8 cellular contexts compared by ENCODE assay signal in genomic region chr9:5832543-5833529, GRCh38. TPM values are rescaled to one million over a fixed set of nuclear protein-coding genes. Genes with fewer than 3 reads are reported as not detected.
A peak's percentile ranks its signal among the peaks of the same experiment; 100 is the strongest.
DNase-seq lines count a peak whose midpoint lies in the region; ATAC-seq, FAIRE-seq and TF ChIP-seq lines count a peak whose summit lies in the region.

Gene ERMP1 (minus strand): TSS chr9:5833117. CDS start chr9:5833027, 90 bp downstream.

- CTCF ChIA-PET in endothelial cell of umbilical vein (lab: Charles Lee) = interaction anchor here (0.7 to 5.2 kb wide), 34 partner anchors 8 to 383 kb away, joined by 3 to 45 read pairs (median 5); partner anchors contain the start of gene CD274

- no peaks in the 10 kb centered on the region for H3K79me2 ChIP-seq in endothelial cell of umbilical vein (ENCODE audit: control insufficient read depth, insufficient read depth, low read length)

- H3K27ac ChIP-seq in HUES48 (ENCODE audit: low read depth, low read length) (peak within 1 kb of the TSS; percentile 27), endothelial cell of umbilical vein (ENCODE audit: insufficient read depth, low read depth, low read length) (no peak within 1 kb of the TSS)

- no peaks in the 10 kb centered on the region for H3K9me1 ChIP-seq in endothelial cell of umbilical vein (replicated peaks; ENCODE audit: control insufficient read depth, extremely low read depth, insufficient read depth, low read length)

- intact Hi-C loops in endothelial cell of umbilical vein (cut with micrococcal nuclease) = loop anchor here (1.0 to 5.0 kb wide), 5 partner anchors 11 to 204 kb away; partner anchors contain the start of gene RIC1

- FAIRE-seq in D721Med (lab: Jason Lieb, UNC) (no peak), endothelial cell of umbilical vein (lab: Jason Lieb, UNC) (peak; percentile 81)

- peaks cover 17% of the 10 kb centered on the region; the same call in 1 of the 2 replicates for H3K36me3 ChIP-seq in HUES48 (ENCODE audit: control insufficient read depth, insufficient read depth, low read length)
- H3K36me3 ChIP-seq in endothelial cell of umbilical vein (ENCODE audit: control insufficient read depth in 2 of 2, extremely low read depth in 1 of 2, insufficient read depth in 2 of 2, low read length in 2 of 2) = no peaks in the 10 kb centered on the region

- dilution Hi-C loops in endothelial cell of umbilical vein (cut with MboI; ENCODE audit: extremely low pct_ligation_motif_present, low sequenced_read_pairs) = no loop called here

- H4K20me1 ChIP-seq in endothelial cell of umbilical vein (replicated peaks; ENCODE audit: control insufficient read depth, extremely low read depth, insufficient read depth, low read length) = no peaks in the 10 kb centered on the region

- H3K9ac ChIP-seq in HUES48 (ENCODE audit: low read depth, low read length) (peak within 1 kb of the TSS; percentile 77), endothelial cell of umbilical vein (replicated peaks; ENCODE audit: extremely low read depth, insufficient read depth, low read length) (peak within 1 kb of the TSS; percentile 46)

- H2AFZ ChIP-seq in endothelial cell of umbilical vein (ENCODE audit: low read depth, low read length) = peak within 1 kb of the TSS; percentile 99

- H3K9me3 ChIP-seq in HUES48 (ENCODE audit: control insufficient read depth, insufficient read depth, low read length) (no peaks in the 10 kb centered on the region), endothelial cell of umbilical vein (replicated peaks; ENCODE audit: control insufficient read depth, insufficient read depth, low read length) (no peaks in the 10 kb centered on the region)

- POLR2A ChIA-PET in endothelial cell of umbilical vein (lab: Charles Lee) = interaction anchor here (0.6 to 0.7 kb wide), 2 partner anchors 11 to 865 kb away, joined by 3 to 4 read pairs; no protein-coding TSS in a partner anchor

- peak; percentile 49 for TF ChIP-seq POLR2A in endothelial cell of umbilical vein (IDR thresholded peaks at IDR 0.05; ENCODE audit: low read depth, low read length)

- H3K27me3 ChIP-seq in HUES48 (ENCODE audit: control insufficient read depth, insufficient read depth, low read length) (no peaks in the 10 kb centered on the region), endothelial cell of umbilical vein (ENCODE audit: control insufficient read depth in 2 of 2, insufficient read depth in 2 of 2, low read length in 2 of 2) (no peaks in the 10 kb centered on the region)

- ATAC-seq in GM21423 (IDR thresholded peaks at IDR 0.05; ENCODE audit: unreplicated experiment) = peak; percentile 72

- peaks cover 9% of the 10 kb centered on the region for H3K4me1 ChIP-seq in HUES48 (ENCODE audit: control insufficient read depth, insufficient read depth, low read length)
- peaks cover 5% of the 10 kb centered on the region for H3K4me1 ChIP-seq in endothelial cell of umbilical vein (ENCODE audit: control insufficient read depth, extremely low read depth, insufficient read depth, low read length)

- BruUV-seq in endothelial cell of umbilical vein (replicated peaks; lab: Mats Ljungman, UMichigan) = no TSS peak

- DNase-seq in D721Med (ENCODE audit: insufficient read length, low spot score) (peak; percentile 40), NOMO-1 treated with dmso at 0.1 percent for 144 hours (lab: John Stamatoyannopoulos, UW; ENCODE audit: unreplicated experiment) (peak; percentile 46), endothelial cell of umbilical vein (ENCODE audit: low read depth, low spot score) (peak; percentile 87), middle frontal gyrus (ENCODE audit: extremely low spot score, low spot score) (peak; percentile 85)
- DNase-seq in activated CD8-positive, alpha-beta memory T cell treated with anti-CD3 and anti-CD28 coated beads, Interleukin-2, amount 50 U/mL, for 24 hours (ENCODE audit: extremely low read depth) = peak; percentile 71
- DNase-seq in stimulated activated CD8-positive, alpha-beta memory T cell treated with anti-CD3 and anti-CD28 coated beads, Interleukin-2, amount 100 ng/mL, for 48 hours (ENCODE audit: low read depth in 2 of 2) = peak; percentile 83 to 86

- TF ChIP-seq CTCF in D721Med (IDR thresholded peaks at IDR 0.05; ENCODE audit: insufficient read depth, missing control alignments) (peak; percentile 63), endothelial cell of umbilical vein (IDR thresholded peaks at IDR 0.05; ENCODE audit: extremely low read depth in 1 of 2, insufficient read depth in 1 of 2, low read depth in 1 of 2, low read length in 2 of 2) (peak; percentile 92 to 93)

- H3K4me3 ChIP-seq in HUES48 (ENCODE audit: low read depth, low read length) (peak within 1 kb of the TSS; percentile 88), endothelial cell of umbilical vein (replicated peaks in 1 of 3; ENCODE audit: insufficient read depth in 1 of 3, low read depth in 1 of 3, low read length in 3 of 3) (peak within 1 kb of the TSS; percentile 61 to 95 (median 61))

- H3K4me2 ChIP-seq in endothelial cell of umbilical vein (ENCODE audit: insufficient read depth, low read length) = peak within 1 kb of the TSS; percentile 93

TF ChIP-seq in endothelial cell of umbilical vein, 7 proteins besides CTCF, POLR2A, EP300 and RAD21:
- no peak for TF ChIP-seq MAX (IDR thresholded peaks at IDR 0.05; ENCODE audit: insufficient read depth, insufficient read length)
- no peak for TF ChIP-seq GATA2 (IDR thresholded peaks at IDR 0.05; ENCODE audit: insufficient read depth, insufficient read length, low read depth, low read length)
- peak; percentile 61 for TF ChIP-seq POLR2AphosphoS5 (IDR thresholded peaks at IDR 0.05; ENCODE audit: insufficient read depth, low read depth, low read length)
- peak; percentile 16 for TF ChIP-seq MYC (IDR thresholded peaks at IDR 0.05; ENCODE audit: low read depth, low read length)
- TF ChIP-seq FOS (IDR thresholded peaks at IDR 0.05; ENCODE audit: borderline replicate concordance, insufficient read depth, low read length) = no peak

RNA-seq across cellular contexts. Expression of gene ERMP1, which starts in this region (rescaled TPM):
- total RNA-seq in endothelial cell of umbilical vein = 16.6 and 20.1 TPM in 2 replicates
- polyA plus RNA-seq in endothelial cell of umbilical vein = 7.7 and 9.7 TPM in 2 replicates
- 7.7 and 8.1 TPM in 2 replicates for polyA plus RNA-seq in endothelial cell of umbilical vein (2011; cell fraction: cytosol; rRNA removed)
- 9.6 and 12.5 TPM in 2 replicates for polyA plus RNA-seq in endothelial cell of umbilical vein (2011; cell fraction: nucleus; rRNA removed)
- polyA plus RNA-seq in endothelial cell of umbilical vein (2012) = 14.5 and 18.2 TPM in 2 replicates
- polyA minus RNA-seq in endothelial cell of umbilical vein = 25.8 and 26.4 TPM in 2 replicates
- 30.8 TPM for polyA minus RNA-seq in endothelial cell of umbilical vein (2011; cell fraction: cytosol; rRNA and poly(A)+ RNA removed)
- 12.8 and 18.5 TPM in 2 replicates for polyA minus RNA-seq in endothelial cell of umbilical vein (2011; cell fraction: nucleus; rRNA and poly(A)+ RNA removed)
